20 cellular contexts compared by ENCODE assay signal in the genomic region with DNA sequence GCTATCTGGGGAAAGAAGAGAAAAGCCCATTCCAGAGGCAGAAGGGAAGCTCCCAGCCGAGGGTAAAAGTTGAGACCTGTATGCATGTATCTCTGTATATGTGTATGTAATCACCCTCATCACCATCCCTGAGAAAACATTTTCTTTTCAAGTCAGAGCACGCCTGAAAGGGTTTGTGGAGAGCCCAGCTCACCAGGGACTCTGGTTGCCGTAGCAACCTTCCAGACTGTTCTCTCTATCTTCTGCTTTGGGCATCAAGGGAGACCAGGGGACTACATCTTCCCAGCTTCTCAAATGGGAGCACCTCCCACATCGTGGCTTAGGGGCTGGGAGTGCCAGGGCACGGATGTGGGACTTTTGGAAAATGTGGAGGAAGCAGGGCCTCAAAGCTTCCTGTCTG.
A peak's percentile ranks its signal among the peaks of the same experiment; 100 is the strongest.
DNase-seq lines count a peak whose midpoint lies in the region; ATAC-seq and TF ChIP-seq lines count a peak whose summit lies in the region.
"Had no signal": no experiment of that assay in that cellular context is flagged by ENCODE, and none has a peak within 500 bp of the region (broad histone marks: within the 10 kb centered on the region; RNA-seq: fewer than 3 reads in every experiment).

No MANE protein-coding gene starts in this region.

- peaks cover 0 to 63% (median 0%) of the 10 kb centered on the region in 11 experiments; a peak in 7 of 22 replicates for H4K20me1 ChIP-seq in BLaER1 treated with 17β-estradiol and CSF1 and Interleukin-3, amounts not matched to agents 10 nM and 100 nM
- H4K20me1 ChIP-seq in osteoblast (ENCODE audit: insufficient read depth, low read length) = no peaks in the 10 kb centered on the region

- intact Hi-C loops in upper lobe of right lung (cut with DNase I) = no loop called here

- 0 out of 20 replicates have a peak overlapping the region, but pooled peaks of 1 of the 10 experiments have one; percentile 1 for H3K4me3 ChIP-seq in BLaER1 treated with 17β-estradiol and CSF1 and Interleukin-3, amounts not matched to agents 10 nM and 100 nM
- H3K4me3 ChIP-seq in upper lobe of right lung = no peak overlapping the region
- no peak overlapping the region for H3K4me3 ChIP-seq in osteoblast (ENCODE audit: insufficient read depth, low read length)
- H3K4me3 ChIP-seq: PC-9 had no signal

- no peak overlapping the region for H3K27ac ChIP-seq in BLaER1 treated with 17β-estradiol and CSF1 and Interleukin-3, amounts not matched to agents 10 nM and 100 nM
- H3K27ac ChIP-seq in upper lobe of right lung (no peak overlapping the region), osteoblast (ENCODE audit: low read depth, low read length) (no peak overlapping the region)
- H3K27ac ChIP-seq: PC-9, WERI-Rb-1 had no signal

- no peak overlapping the region for H3K9ac ChIP-seq in BLaER1 treated with 17β-estradiol and CSF1 and Interleukin-3, amounts not matched to agents 10 nM and 100 nM

- TF ChIP-seq CTCF in upper lobe of right lung (IDR thresholded peaks at IDR 0.05) (no peak), osteoblast (IDR thresholded peaks at IDR 0.05; ENCODE audit: extremely low read depth, low read depth, low read length) (no peak)

- peaks cover 0 to 9% (median 0%) of the 10 kb centered on the region in 11 experiments; a peak in 4 of 22 replicates for H3K36me3 ChIP-seq in BLaER1 treated with 17β-estradiol and CSF1 and Interleukin-3, amounts not matched to agents 10 nM and 100 nM
- no peaks in the 10 kb centered on the region for H3K36me3 ChIP-seq in upper lobe of right lung
- no peaks in the 10 kb centered on the region for H3K36me3 ChIP-seq in osteoblast (ENCODE audit: insufficient read depth, low read length)
- H3K36me3 ChIP-seq: WERI-Rb-1 had no signal

- peak; percentile 16 for DNase-seq in NCI-H1092 (lab: John Stamatoyannopoulos, UW)
- DNase-seq in NCI-H345 treated with DMSO at 0.1 percent for 48 hours (lab: John Stamatoyannopoulos, UW; ENCODE audit: unreplicated experiment) = peak; percentile 56
- peak; percentile 50 for DNase-seq in left kidney (ENCODE audit: low read depth, low spot score)
- no peak for DNase-seq in upper lobe of right lung
- no peak for DNase-seq in osteoblast (ENCODE audit: insufficient read length, low spot score, missing footprints)
- no peak for DNase-seq in ACHN
- DNase-seq: activated CD4-positive, alpha-beta T cell treated with anti-CD3 and anti-CD28 coated beads, Interleukin-2, amount 10 ng/mL, durations not matched to agents 7 days and 5 days; activated gamma-delta T cell treated with Interleukin-2 at 50 U/mL for 16 hours; activated T-cell treated with anti-CD3 and anti-CD28 coated beads, Interleukin-2, amount 50 U/mL, for 4 hours; Calu3; islet precursor cell; KG1; left ventricle myocardium superior; naive B cell; NCI-H2081; PC-9; small intestine; WERI-Rb-1 had no signal

- peaks cover 0 to 11% (median 0%) of the 10 kb centered on the region in 11 experiments; a peak in 6 of 22 replicates for H3K9me3 ChIP-seq in BLaER1 treated with 17β-estradiol and CSF1 and Interleukin-3, amounts not matched to agents 10 nM and 100 nM (replicated peaks in 1 of 11)
- H3K9me3 ChIP-seq in upper lobe of right lung (no peaks in the 10 kb centered on the region), osteoblast (ENCODE audit: low read depth, low read length) (no peaks in the 10 kb centered on the region)

- peak overlapping the region; percentile 8 to 98 (median 77); a peak in 20 of 22 replicates for H3K4me2 ChIP-seq in BLaER1 treated with 17β-estradiol and CSF1 and Interleukin-3, amounts not matched to agents 10 nM and 100 nM
- no peak overlapping the region for H3K4me2 ChIP-seq in osteoblast (ENCODE audit: insufficient read depth, low read length)
- H3K4me2 ChIP-seq: PC-9 had no signal

- peaks cover 29 to 91% (median 36%) of the 10 kb centered on the region in 11 experiments for H3K27me3 ChIP-seq in BLaER1 treated with 17β-estradiol and CSF1 and Interleukin-3, amounts not matched to agents 10 nM and 100 nM
- H3K27me3 ChIP-seq in upper lobe of right lung (peaks cover 60% of the 10 kb centered on the region), osteoblast (ENCODE audit: insufficient read depth, low read length) (peaks cover 17% of the 10 kb centered on the region)

- no peak for ATAC-seq in upper lobe of right lung
- ATAC-seq: activated T-cell treated with anti-CD3 and anti-CD28 coated beads, Interleukin-2, amount 50 U/mL, for 4 hours; left ventricle myocardium superior; Right ventricle myocardium inferior had no signal

- in situ Hi-C loops in ACHN (cut with HindIII; ENCODE audit: low pct_ligation_motif_present, low pct_unique_long_range_greater_than_20kb, low sequenced_read_pairs) = no loop called here

- H2AFZ ChIP-seq in osteoblast (ENCODE audit: low read length) = no peak overlapping the region
- H2AFZ ChIP-seq: PC-9 had no signal

- H3K4me1 ChIP-seq in BLaER1 treated with 17β-estradiol and CSF1 and Interleukin-3, amounts not matched to agents 10 nM and 100 nM = peaks cover 42 to 86% (median 76%) of the 10 kb centered on the region in 10 experiments
- H3K4me1 ChIP-seq in upper lobe of right lung = no peaks in the 10 kb centered on the region
- H3K4me1 ChIP-seq in osteoblast (ENCODE audit: insufficient read depth, low read length) = no peaks in the 10 kb centered on the region

- no peaks in the 10 kb centered on the region for H3K79me2 ChIP-seq in osteoblast (ENCODE audit: insufficient read depth, low read length)

Comparison
In these comparisons a context has a peak if more than half of its experiments do, and no peak if none do; other contexts are left out.
1. DNase-seq: peak in NCI-H1092 (single experiment), NCI-H345 treated with DMSO at 0.1 percent for 48 hours (single experiment) and left kidney (single experiment); none in upper lobe of right lung (single experiment), osteoblast (single experiment) and ACHN (single experiment).